27 cellular contexts compared by ENCODE assay signal in genomic region chr1:30414086-30414850, GRCh38.
A peak's percentile ranks its signal among the peaks of the same experiment; 100 is the strongest.
DNase-seq lines count a peak whose midpoint lies in the region; TF ChIP-seq lines count a peak whose summit lies in the region.
"Had no signal": no experiment of that assay in that cellular context is flagged by ENCODE, and none has a peak within 500 bp of the region (broad histone marks: within the 10 kb centered on the region; RNA-seq: fewer than 3 reads in every experiment).

No MANE protein-coding gene starts in this region.

- H2BK5ac ChIP-seq in H9 (ENCODE audit: insufficient read length, low read length): no peak overlapping the region

- H3K79me1 ChIP-seq in H9 (ENCODE audit: insufficient read depth, low read depth, low read length, poor library complexity, severe bottlenecking): no peaks in the 10 kb centered on the region

- no peak overlapping the region for H4K91ac ChIP-seq in H9 (ENCODE audit: insufficient read length, low read depth, low read length)

- H3K27me3 Mint-ChIP-seq in H9 (ENCODE audit: low read depth): peaks cover 4% of the 10 kb centered on the region

- no peak overlapping the region for H3K56ac ChIP-seq in H9 (ENCODE audit: insufficient read length, low read depth, low read length)

- no peak overlapping the region for H2BK120ac ChIP-seq in H9 (ENCODE audit: low read depth, low read length, poor library complexity, severe bottlenecking)

- no peaks in the 10 kb centered on the region for H3K9me3 Mint-ChIP-seq in H9
- H3K9me3 Mint-ChIP-seq: CD14-positive monocyte; mesothelial cell of epicardium; T-helper 1 cell treated with Interleukin-12 subunit alpha and Interleukin-12 subunit beta and Interleukin-4 antibody, amounts not matched to agents 30 μg/mL and 1 μg/mL, for 36 hours had no signal

- H3K79me2 ChIP-seq in H9 (ENCODE audit: insufficient read depth, low read length): no peaks in the 10 kb centered on the region
- H3K79me2 ChIP-seq: hepatocyte had no signal

- H2AK5ac ChIP-seq in H9 (ENCODE audit: insufficient read length, low read length): no peak overlapping the region

- no peak overlapping the region for H3T11ph ChIP-seq in H9 (ENCODE audit: low read length)

- no peaks in the 10 kb centered on the region for H4K20me1 ChIP-seq in H9 (ENCODE audit: control insufficient read depth, insufficient read depth, insufficient read length)

- no peaks in the 10 kb centered on the region; a peak in 1 of 7 replicates for H3K36me3 Mint-ChIP-seq in H9 (ENCODE audit: insufficient read depth in 1 of 3, low read depth in 3 of 3)
- H3K36me3 Mint-ChIP-seq: activated naive CD8-positive, alpha-beta T cell; CD14-positive monocyte; immature natural killer cell; mesothelial cell of epicardium; naive B cell had no signal

- no peak overlapping the region for H3K27ac Mint-ChIP-seq in H9
- H3K27ac Mint-ChIP-seq: activated naive CD8-positive, alpha-beta T cell; mesothelial cell of epicardium; T-helper 1 cell treated with Interleukin-12 subunit alpha and Interleukin-12 subunit beta and Interleukin-4 antibody, amounts not matched to agents 30 μg/mL and 1 μg/mL, for 36 hours had no signal

- TF ChIP-seq CTCF in H9 (conservative IDR thresholded peaks at IDR 0.05) (no peak), foreskin fibroblast (IDR thresholded peaks at IDR 0.05; ENCODE audit: low read depth, low read length) (no peak)

- H3K23me2 ChIP-seq in H9 (ENCODE audit: insufficient read length, low read depth, low read length, poor library complexity, severe bottlenecking): no peaks in the 10 kb centered on the region

- H3K27me3 ChIP-seq in H9 (ENCODE audit: insufficient read depth, low read length): no peaks in the 10 kb centered on the region
- H3K27me3 ChIP-seq: hepatocyte, transverse colon had no signal

- H3K4me1 ChIP-seq in H9 (ENCODE audit: insufficient read depth, low read length): no peaks in the 10 kb centered on the region
- H3K4me1 ChIP-seq: gastroesophageal sphincter, transverse colon had no signal

- no peak overlapping the region for H4K5ac ChIP-seq in H9 (ENCODE audit: insufficient read length, low read depth, low read length)

- H3K4me3 Mint-ChIP-seq in H9: no peak overlapping the region
- H3K4me3 Mint-ChIP-seq: activated naive CD8-positive, alpha-beta T cell; CD14-positive monocyte; immature natural killer cell; mesothelial cell of epicardium; naive B cell; T-helper 1 cell treated with Interleukin-12 subunit alpha and Interleukin-12 subunit beta and Interleukin-4 antibody, amounts not matched to agents 30 μg/mL and 1 μg/mL, for 36 hours had no signal

- no peak overlapping the region for H4K8ac ChIP-seq in H9 (replicated peaks; ENCODE audit: insufficient read length, low read depth, low read length)

- no peak overlapping the region for H3K4ac ChIP-seq in H9 (ENCODE audit: low read depth, low read length)

- H3K9me3 ChIP-seq in H9 (ENCODE audit: control insufficient read depth, low read depth, low read length): no peaks in the 10 kb centered on the region
- H3K9me3 ChIP-seq: gastroesophageal sphincter, SK-N-SH, transverse colon had no signal

- no peak overlapping the region for H2BK15ac ChIP-seq in H9 (ENCODE audit: low read depth, low read length)

- peaks cover 3% of the 10 kb centered on the region in 2 experiments for H3K4me1 Mint-ChIP-seq in H9
- H3K4me1 Mint-ChIP-seq: CD14-positive monocyte, immature natural killer cell, naive B cell had no signal

- no CpG with 5 or more reads among the region's 14 CpGs for WGBS in H9 (ENCODE audit: extremely low coverage, insufficient read length, low lambda C conversion rate)

- no peak overlapping the region for H3K9ac ChIP-seq in H9 (ENCODE audit: extremely low read depth, insufficient read length, low read length)
- H3K9ac ChIP-seq: KMS-11, SK-N-SH had no signal

- H3K18ac ChIP-seq in H9 (ENCODE audit: insufficient read length, low read depth, low read length): no peak overlapping the region

- no peak overlapping the region for H2BK12ac ChIP-seq in H9 (ENCODE audit: insufficient read length, low read depth, low read length)

- H3K23ac ChIP-seq in H9 (ENCODE audit: insufficient read length, low read depth, low read length): no peak overlapping the region

- DNase-seq in D341Med (ENCODE audit: low spot score) (peak; percentile 1), H9 (peak; percentile 15), iPS-NIHi7 (ENCODE audit: extremely low spot score) (peak; percentile 7), NCI-H1092 treated with DMSO at 0.1 percent for 48 hours (lab: John Stamatoyannopoulos, UW) (no peak), foreskin fibroblast (no peak), HUDEP-2 (lab: John Stamatoyannopoulos, UW; ENCODE audit: unreplicated experiment in 76 of 76) (no peak)
- peak; percentile 7 for DNase-seq in stimulated activated CD8-positive, alpha-beta memory T cell treated with anti-CD3 and anti-CD28 coated beads, Interleukin-4, amount 100 ng/mL, for 48 hours
- DNase-seq: anterior cingulate cortex; cortex of kidney; DND-41; immature natural killer cell; naive B cell; NCI-H1436 treated with DMSO at 0.1 percent for 48 hours; NCI-H2107; NCI-H446 treated with DMSO at 0.1 percent for 48 hours; occipital lobe; SK-N-SH; small intestine; stimulated activated CD4-positive, alpha-beta T cell treated with anti-CD3 and anti-CD28 coated beads, Interleukin-1b, Interleukin-23, amount 100 ng/mL, for 48 hours; transverse colon had no signal

- no peak overlapping the region for H3K4me2 ChIP-seq in H9 (ENCODE audit: insufficient read depth, insufficient read length, low read length)
- H3K4me2 ChIP-seq: hepatocyte, KMS-11, SK-N-SH had no signal

- H3K27ac ChIP-seq in H9 (ENCODE audit: insufficient read length, low read depth, low read length): no peak overlapping the region
- H3K27ac ChIP-seq: gastroesophageal sphincter, hepatocyte, KMS-11, transverse colon had no signal

- H2AFZ ChIP-seq in H9 (ENCODE audit: low read length): no peak overlapping the region
- H2AFZ ChIP-seq: hepatocyte had no signal

- no peak overlapping the region for H2BK20ac ChIP-seq in H9 (ENCODE audit: low read depth, low read length, poor library complexity, severe bottlenecking)

- H3K14ac ChIP-seq in H9 (ENCODE audit: insufficient read depth, low read length): no peak overlapping the region

- H3K4me3 ChIP-seq in foreskin fibroblast (ENCODE audit: low read depth in 1 of 2, low read length in 2 of 2): no peak overlapping the region
- H3K4me3 ChIP-seq: gastroesophageal sphincter, hepatocyte, transverse colon had no signal

Comparison
In these comparisons a context has a peak if more than half of its experiments do, and no peak if none do; other contexts are left out.
1. DNase-seq: peak in D341Med (single experiment), H9 (single experiment), iPS-NIHi7 (single experiment) and stimulated activated CD8-positive, alpha-beta memory T cell treated with anti-CD3 and anti-CD28 coated beads, Interleukin-4, amount 100 ng/mL, for 48 hours (single experiment); none in NCI-H1092 treated with DMSO at 0.1 percent for 48 hours (single experiment), foreskin fibroblast (0 of 2) and HUDEP-2 (0 of 76).